Comparison of ENCODE assay signal across 22 cellular contexts in genomic region chr9:70816316-70816715, GRCh38.
DNase-seq lines count a peak whose midpoint lies in the region; ATAC-seq and TF ChIP-seq lines count a peak whose summit lies in the region.
"Had no signal": no experiment of that assay in that cellular context is flagged by ENCODE, and none has a peak within 500 bp of the region (broad histone marks: within the 10 kb centered on the region; RNA-seq: fewer than 3 reads in every experiment).

No MANE protein-coding gene starts in this region.

- H3K36me3 ChIP-seq in testis (ENCODE audit: low read depth, missing control alignments): no peaks in the 10 kb centered on the region
- H3K36me3 ChIP-seq: BE2C; BLaER1 treated with 17β-estradiol and CSF1 and Interleukin-3, amounts not matched to agents 10 nM and 100 nM had no signal

- no peak overlapping the region for H3K4me3 ChIP-seq in testis
- H3K4me3 ChIP-seq: A549; BLaER1 treated with 17β-estradiol and CSF1 and Interleukin-3, amounts not matched to agents 10 nM and 100 nM; GM23338 had no signal

- no peaks in the 10 kb centered on the region for H3K27me3 ChIP-seq in testis
- H3K27me3 ChIP-seq: BE2C; BLaER1 treated with 17β-estradiol and CSF1 and Interleukin-3, amounts not matched to agents 10 nM and 100 nM had no signal

- H3K4me1 ChIP-seq in testis: peaks cover 8% of the 10 kb centered on the region
- H3K4me1 ChIP-seq: A549, BE2C had no signal

- 83 to 88% methylated on average over 1 of the region's 1 CpG for WGBS in testis, 2 donors

- TF ChIP-seq CTCF in testis (IDR thresholded peaks at IDR 0.05): no peak

- intact Hi-C loops in testis (cut with DNase I; ENCODE audit: low total_unique reads): no loop called here

- peak; percentile 1 for DNase-seq in NCI-H2227 (lab: John Stamatoyannopoulos, UW; ENCODE audit: unreplicated experiment)
- no peak for DNase-seq in NCI-H2227 treated with DMSO at 0.1 percent for 48 hours (lab: John Stamatoyannopoulos, UW)
- DNase-seq in NCI-H524 (lab: John Stamatoyannopoulos, UW): peak; percentile 27 to 47
- peak; percentile 58 for DNase-seq in cerebellar cortex (ENCODE audit: low spot score)
- DNase-seq in testis: no peak
- DNase-seq: 8988T; ACHN; AML-193; BE2C; CD4-positive, alpha-beta T cell; CD8-positive, alpha-beta memory T cell; DMS 273 treated with DMSO at 0.1 percent for 48 hours; DMS79; EL; GF-D8; H9 had no signal

- no peak for TF ChIP-seq POLR2A in testis (IDR thresholded peaks at IDR 0.05)

- ATAC-seq in HG03432 (IDR thresholded peaks at IDR 0.05; ENCODE audit: unreplicated experiment): no peak
- no peak for ATAC-seq in SK-N-SH treated with all-trans-retinoic acid at 6 μM for 48 hours
- ATAC-seq: A549, GM23338, HCT116 had no signal

- H3K9me3 ChIP-seq in testis: no peaks in the 10 kb centered on the region
- H3K9me3 ChIP-seq: A549; BE2C; BLaER1 treated with 17β-estradiol and CSF1 and Interleukin-3, amounts not matched to agents 10 nM and 100 nM had no signal

- peak overlapping the region; percentile 25 to 28 for H3K27ac ChIP-seq in testis
- H3K27ac ChIP-seq: A549; BLaER1 treated with 17β-estradiol and CSF1 and Interleukin-3, amounts not matched to agents 10 nM and 100 nM had no signal

TF ChIP-seq in SK-N-SH treated with all-trans-retinoic acid at 6 μM for 48 hours, 23 proteins besides CTCF, POLR2A, EP300 and RAD21:
- no peak for TF ChIP-seq TOX (CRISPR knock-in tag; IDR thresholded peaks at IDR 0.05; ENCODE audit: borderline replicate concordance)
- no peak for TF ChIP-seq CSRNP3 (CRISPR knock-in tag; IDR thresholded peaks at IDR 0.05)
- no peak for TF ChIP-seq ARNTL (CRISPR knock-in tag; IDR thresholded peaks at IDR 0.05; ENCODE audit: borderline replicate concordance, low read depth)

Comparison
In these comparisons a context has a peak if more than half of its experiments do, and no peak if none do; other contexts are left out.
1. DNase-seq: peak in NCI-H2227 (single experiment), NCI-H524 (2 of 2) and cerebellar cortex (single experiment); none in NCI-H2227 treated with DMSO at 0.1 percent for 48 hours (single experiment) and testis (single experiment).